Comparison of ENCODE assay signal across 10 cellular contexts in the genomic region with DNA sequence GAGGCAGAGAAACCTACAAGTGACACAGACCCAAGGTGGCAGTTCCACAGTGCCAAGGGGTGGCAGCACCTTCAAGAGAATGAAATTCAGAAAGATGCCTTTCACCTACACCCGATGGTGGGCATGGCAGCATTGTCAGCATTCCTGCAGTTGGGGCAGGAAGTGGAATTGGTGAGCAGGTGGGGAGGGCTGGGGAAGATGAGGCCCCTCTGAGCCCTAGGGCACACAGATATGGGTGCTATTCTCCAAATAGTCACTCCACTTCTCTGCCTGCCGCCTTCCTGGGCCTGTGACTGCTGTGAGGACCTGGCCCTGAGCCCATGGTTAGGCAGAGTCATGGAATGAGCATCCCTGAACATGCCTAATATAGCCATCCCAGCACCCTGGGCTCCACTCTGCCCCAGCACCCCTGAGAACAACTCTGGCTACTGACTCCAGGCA. TPM values are rescaled to one million over a fixed set of nuclear protein-coding genes. Genes with fewer than 3 reads are reported as not detected.
A peak's percentile ranks its signal among the peaks of the same experiment; 100 is the strongest.
DNase-seq lines count a peak whose midpoint lies in the region; ATAC-seq and TF ChIP-seq lines count a peak whose summit lies in the region.
"Had no signal": no experiment of that assay in that cellular context is flagged by ENCODE, and none has a peak within 500 bp of the region (broad histone marks: within the 10 kb centered on the region; RNA-seq: fewer than 3 reads in every experiment).

No MANE protein-coding gene starts in this region.

- no peak overlapping the region for H3K4me3 Mint-ChIP-seq in activated T-cell treated with anti-CD3 and anti-CD28 coated beads, Interleukin-2, amount 50 U/mL, for 24 hours

- no peak overlapping the region for H2BK120ac ChIP-seq in mesenchymal stem cell (ENCODE audit: low read depth, low read length)

- H2BK15ac ChIP-seq in mesenchymal stem cell (ENCODE audit: low read depth, poor library complexity, severe bottlenecking) = peak overlapping the region; percentile 12

- H4K8ac ChIP-seq in mesenchymal stem cell (ENCODE audit: low read length) = no peak overlapping the region

- H3K4me1 ChIP-seq in mesenchymal stem cell (ENCODE audit: control insufficient read depth, insufficient read depth, low read depth, low read length) = peaks cover 7% of the 10 kb centered on the region

- H3K4me1 Mint-ChIP-seq in activated T-cell treated with anti-CD3 and anti-CD28 coated beads, Interleukin-2, amount 50 U/mL, for 24 hours (ENCODE audit: low read depth) = peaks cover 8% of the 10 kb centered on the region

- TF ChIP-seq CTCF in AG09309 (IDR thresholded peaks at IDR 0.05; ENCODE audit: control insufficient read depth, insufficient read depth, low read depth, low read length, missing control alignments) (peak; percentile 35), GM10248 (IDR thresholded peaks at IDR 0.05; ENCODE audit: control extremely low read depth, extremely low read depth, low read depth, missing control alignments) (no peak)

- H3K9ac ChIP-seq in mesenchymal stem cell (ENCODE audit: low read length) = peak overlapping the region; percentile 39

- no peaks in the 10 kb centered on the region for H3K79me1 ChIP-seq in mesenchymal stem cell (replicated peaks; ENCODE audit: low read length, poor library complexity, severe bottlenecking)

- H2BK5ac ChIP-seq in mesenchymal stem cell (ENCODE audit: low read depth, low read length, poor library complexity, severe bottlenecking) = no peak overlapping the region

- H3K9me3 ChIP-seq in MG63 (no peaks in the 10 kb centered on the region), mesenchymal stem cell (ENCODE audit: control insufficient read depth, low read length) (no peaks in the 10 kb centered on the region)

- no peaks in the 10 kb centered on the region for H3K9me3 Mint-ChIP-seq in activated T-cell treated with anti-CD3 and anti-CD28 coated beads, Interleukin-2, amount 50 U/mL, for 24 hours

- peak overlapping the region; percentile 25 for H2AK5ac ChIP-seq in mesenchymal stem cell (ENCODE audit: low read length, severe bottlenecking)

- peak overlapping the region in 1 of 2 experiments; percentile 48 for H3K18ac ChIP-seq in mesenchymal stem cell (ENCODE audit: low read depth in 1 of 2, low read length in 2 of 2)

- H3K4me3 ChIP-seq in AG09309 (ENCODE audit: control insufficient read depth, low read depth, low read length) = no peak overlapping the region
- no peak overlapping the region for H3K4me3 ChIP-seq in MG63
- H3K4me3 ChIP-seq in mesenchymal stem cell (ENCODE audit: insufficient read depth in 1 of 2, low read depth in 1 of 2, low read length in 2 of 2) = no peak overlapping the region
- H3K4me3 ChIP-seq: skin epidermis had no signal

- no peak overlapping the region for H2AFZ ChIP-seq in mesenchymal stem cell (ENCODE audit: low read depth, low read length)

- H3K27me3 ChIP-seq in MG63 (no peaks in the 10 kb centered on the region), mesenchymal stem cell (ENCODE audit: control insufficient read depth in 1 of 2, insufficient read depth in 1 of 2, low read length in 2 of 2) (no peaks in the 10 kb centered on the region)

- H3K4ac ChIP-seq in mesenchymal stem cell (ENCODE audit: low read depth in 1 of 2, low read length in 2 of 2) = peak overlapping the region in 1 of 2 experiments; percentile 20

- no peak overlapping the region for H3K23ac ChIP-seq in mesenchymal stem cell (ENCODE audit: low read length in 2 of 2)

- no peak overlapping the region for H3K27ac Mint-ChIP-seq in activated T-cell treated with anti-CD3 and anti-CD28 coated beads, Interleukin-2, amount 50 U/mL, for 24 hours

- H3K14ac ChIP-seq in mesenchymal stem cell (ENCODE audit: low read length in 2 of 2) = peak overlapping the region in 1 of 2 experiments; percentile 8

- WGBS in mesenchymal stem cell = 86% methylated on average over 2 of the region's 2 CpGs

- H2BK12ac ChIP-seq in mesenchymal stem cell (ENCODE audit: low read length in 2 of 2) = peak overlapping the region in 1 of 2 experiments; percentile 75

- peaks cover 22% of the 10 kb centered on the region for H3K27me3 Mint-ChIP-seq in activated T-cell treated with anti-CD3 and anti-CD28 coated beads, Interleukin-2, amount 50 U/mL, for 24 hours

- no peak for DNase-seq in AG09309 (ENCODE audit: low read depth)
- DNase-seq in MG63 = peak; percentile 80
- DNase-seq in dermis blood vessel endothelial cell = peak; percentile 45
- DNase-seq in mesenchymal stem cell = no peak
- DNase-seq in activated T-cell treated with anti-CD3 and anti-CD28 coated beads, Interleukin-2, amount 50 U/mL, for 24 hours = no peak
- no peak for DNase-seq in stimulated activated naive CD4-positive, alpha-beta T cell treated with Interleukin-2 at 50 U/mL for 16 hours (lab: John Stamatoyannopoulos, UW)
- DNase-seq in GM10248 (ENCODE audit: extremely low spot score) = no peak
- DNase-seq: CD4-positive, CD25-positive, alpha-beta regulatory T cell had no signal

- 0 out of 2 replicates have a peak, but pooled peaks cover 3% of the 10 kb centered on the region for H3K36me3 ChIP-seq in MG63
- peaks cover 6 to 29% of the 10 kb centered on the region in 2 experiments for H3K36me3 ChIP-seq in mesenchymal stem cell (ENCODE audit: control insufficient read depth in 1 of 2, insufficient read depth in 2 of 2, low read depth in 1 of 2, low read length in 2 of 2)

- H4K91ac ChIP-seq in mesenchymal stem cell (ENCODE audit: low read length) = no peak overlapping the region

- ATAC-seq in GM18907 (IDR thresholded peaks at IDR 0.05; ENCODE audit: unreplicated experiment) = no peak

- H3K36me3 Mint-ChIP-seq in activated T-cell treated with anti-CD3 and anti-CD28 coated beads, Interleukin-2, amount 50 U/mL, for 24 hours (ENCODE audit: low read depth) = no peaks in the 10 kb centered on the region
- H3K36me3 Mint-ChIP-seq: CD4-positive, CD25-positive, alpha-beta regulatory T cell had no signal

- POLR2A ChIA-PET in GM10248 (lab: Yijun Ruan, JAX) = no interaction called here

- CTCF ChIA-PET in GM10248 (lab: Yijun Ruan, JAX) = interaction anchor here (1.2 to 8.7 kb wide), 32 partner anchors 10 to 283 kb away, joined by 3 to 174 read pairs (median 8); a partner anchor contains a TSS

- H3K4me2 ChIP-seq in mesenchymal stem cell (ENCODE audit: low read length, poor library complexity, severe bottlenecking) = no peak overlapping the region

- H3K27ac ChIP-seq in mesenchymal stem cell (ENCODE audit: low read length, poor library complexity, severe bottlenecking) = no peak overlapping the region

RNA-seq across cellular contexts. Expression of a gene that starts 8.3 kb away (rescaled TPM):
- 13.6 and 28.8 TPM in 2 replicates for total RNA-seq in MG63 (2014; rRNA removed; shearing (Covaris generic); ENCODE audit: low replicate concordance)
- 9.6 and 15.7 TPM in 2 replicates for total RNA-seq in dermis blood vessel endothelial cell
- 32.9 TPM for polyA plus RNA-seq in mesenchymal stem cell (2013, experiment 1 of 2)
- 33.3 TPM for polyA plus RNA-seq in mesenchymal stem cell (2013, experiment 2 of 2)

RNA-seq across cellular contexts. Expression of a gene that starts 49.4 kb away (rescaled TPM):
- total RNA-seq in MG63 (2014; rRNA removed; shearing (Covaris generic); ENCODE audit: low replicate concordance) = 0.03 TPM in 1 of 2 replicates, not detected in the other
- under 0.01 TPM in 1 of 2 replicates, not detected in the other for total RNA-seq in dermis blood vessel endothelial cell
- polyA plus RNA-seq in mesenchymal stem cell (2013, experiment 1 of 2) = 10.1 TPM
- 9.6 TPM for polyA plus RNA-seq in mesenchymal stem cell (2013, experiment 2 of 2)
- total RNA-seq: CD4-positive, CD25-positive, alpha-beta regulatory T cell had no signal
- polyA plus RNA-seq: CD4-positive, CD25-positive, alpha-beta regulatory T cell had no signal

RNA-seq across cellular contexts. Expression of a gene that starts 58.3 kb away (rescaled TPM):
- total RNA-seq in MG63 (2014; rRNA removed; shearing (Covaris generic); ENCODE audit: low replicate concordance) = 97.0 and 105 TPM in 2 replicates
- 52.9 and 67.0 TPM in 2 replicates for total RNA-seq in dermis blood vessel endothelial cell
- polyA plus RNA-seq in mesenchymal stem cell (2013, experiment 1 of 2) = 63.8 TPM
- polyA plus RNA-seq in mesenchymal stem cell (2013, experiment 2 of 2) = 69.6 TPM

Comparison
In these comparisons a context has a peak if more than half of its experiments do, and no peak if none do; other contexts are left out.
1. DNase-seq: peak in MG63 (single experiment) and dermis blood vessel endothelial cell (single experiment); none in AG09309 (single experiment), mesenchymal stem cell (single experiment), activated T-cell treated with anti-CD3 and anti-CD28 coated beads, Interleukin-2, amount 50 U/mL, for 24 hours (single experiment), stimulated activated naive CD4-positive, alpha-beta T cell treated with Interleukin-2 at 50 U/mL for 16 hours (single experiment) and GM10248 (single experiment).